ENCODE assay signal across 21 cellular contexts in the genomic region with DNA sequence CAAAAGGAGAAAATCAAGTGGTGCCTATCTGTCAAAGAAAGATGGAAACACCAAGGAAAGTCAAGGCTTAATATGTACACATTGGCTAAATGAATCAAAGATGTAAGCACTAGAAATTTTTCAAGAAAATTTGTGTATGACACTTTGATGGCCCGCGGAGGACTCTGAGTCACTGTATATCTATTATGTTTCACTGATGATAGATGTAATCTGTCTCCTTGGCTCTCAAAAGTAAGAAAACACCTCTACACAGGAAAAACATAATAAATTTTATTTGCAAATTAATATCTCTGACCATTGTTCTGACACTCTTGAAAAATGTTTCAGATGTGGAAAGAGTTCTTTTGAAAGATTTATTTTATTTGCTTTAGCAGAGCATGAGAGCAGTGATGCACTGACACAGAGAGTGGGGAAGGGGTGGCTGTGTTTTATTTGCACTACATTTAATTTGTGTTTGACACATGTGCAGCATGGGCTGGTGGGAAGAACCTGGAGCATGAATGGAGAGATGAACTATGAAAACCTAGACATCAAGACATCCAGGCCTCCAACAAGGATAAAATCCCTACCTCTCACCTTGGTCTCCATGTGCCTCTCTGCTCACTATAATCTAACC.
DNase-seq lines count a peak whose midpoint lies in the region; ATAC-seq and TF ChIP-seq lines count a peak whose summit lies in the region.
"Had no signal": no experiment of that assay in that cellular context is flagged by ENCODE, and none has a peak within 500 bp of the region (broad histone marks: within the 10 kb centered on the region; RNA-seq: fewer than 3 reads in every experiment).

No MANE protein-coding gene starts in this region.

- POLR2A ChIA-PET in HEK293T (lab: Yijun Ruan, JAX) = no interaction called here

- CTCF ChIA-PET in HEK293T (lab: Yijun Ruan, JAX) = no interaction called here

- H3K27ac Mint-ChIP-seq in nephron = peak overlapping the region; percentile 58 to 88 (median 62)
- no peak overlapping the region for H3K27ac Mint-ChIP-seq in stimulated activated naive B cell treated with anti-CD40 and anti-IgM and Interleukin-4, amounts not matched to agents 10 μg/mL and 1 μg/mL and 100 μg/mL, for 72 hours
- H3K27ac Mint-ChIP-seq: CD14-positive monocyte; CD4-positive, alpha-beta T cell; CD8-positive, alpha-beta memory T cell had no signal

- H3K36me3 ChIP-seq in brain microvascular endothelial cell (replicated peaks) = no peaks in the 10 kb centered on the region
- H3K36me3 ChIP-seq: BE2C; BLaER1 treated with 17β-estradiol and CSF1 and Interleukin-3, amounts not matched to agents 10 nM and 100 nM; HAP-1 had no signal

- H3K36me3 Mint-ChIP-seq in nephron (ENCODE audit: low read depth) = peaks cover 13% of the 10 kb centered on the region
- no peaks in the 10 kb centered on the region for H3K36me3 Mint-ChIP-seq in stimulated activated naive B cell treated with anti-CD40 and anti-IgM and Interleukin-4, amounts not matched to agents 10 μg/mL and 1 μg/mL and 100 μg/mL, for 72 hours
- H3K36me3 Mint-ChIP-seq: CD14-positive monocyte; CD8-positive, alpha-beta memory T cell had no signal

- H3K4me3 ChIP-seq in brain microvascular endothelial cell (ENCODE audit: low read depth, low read length) = no peak overlapping the region
- H3K4me3 ChIP-seq: A549; BLaER1 treated with 17β-estradiol and CSF1 and Interleukin-3, amounts not matched to agents 10 nM and 100 nM; HAP-1 had no signal

- H3K9me3 Mint-ChIP-seq in nephron = peaks cover 24% of the 10 kb centered on the region
- peaks cover 5 to 11% of the 10 kb centered on the region in 2 donors for H3K9me3 Mint-ChIP-seq in stimulated activated naive B cell treated with anti-CD40 and anti-IgM and Interleukin-4, amounts not matched to agents 10 μg/mL and 1 μg/mL and 100 μg/mL, for 72 hours
- H3K9me3 Mint-ChIP-seq: CD4-positive, alpha-beta T cell had no signal

- H3K4me1 Mint-ChIP-seq in nephron = peaks cover 38% of the 10 kb centered on the region
- H3K4me1 Mint-ChIP-seq in stimulated activated naive B cell treated with anti-CD40 and anti-IgM and Interleukin-4, amounts not matched to agents 10 μg/mL and 1 μg/mL and 100 μg/mL, for 72 hours = no peaks in the 10 kb centered on the region
- H3K4me1 Mint-ChIP-seq: CD14-positive monocyte had no signal

- H3K27ac ChIP-seq in brain microvascular endothelial cell = no peak overlapping the region
- H3K27ac ChIP-seq: A549; BLaER1 treated with 17β-estradiol and CSF1 and Interleukin-3, amounts not matched to agents 10 nM and 100 nM had no signal

- ATAC-seq in stimulated activated naive B cell treated with anti-CD40 and anti-IgM and Interleukin-4, amounts not matched to agents 10 μg/mL and 1 μg/mL and 100 μg/mL, for 72 hours (replicated peaks) = no peak
- ATAC-seq: A549 had no signal

- H3K27me3 ChIP-seq in brain microvascular endothelial cell (replicated peaks) = no peaks in the 10 kb centered on the region
- H3K27me3 ChIP-seq: BE2C; BLaER1 treated with 17β-estradiol and CSF1 and Interleukin-3, amounts not matched to agents 10 nM and 100 nM had no signal

- in situ Hi-C loops in brain microvascular endothelial cell (cut with HindIII; ENCODE audit: low pct_ligation_motif_present, low sequenced_read_pairs) = no loop called here

- DNase-seq in HEK293T (ENCODE audit: extremely low spot score) (no peak), amniotic epithelial cell (ENCODE audit: low read depth) (peak; percentile 42), brain microvascular endothelial cell (no peak), GM10266 (ENCODE audit: extremely low spot score) (no peak)
- no peak for DNase-seq in stimulated activated naive B cell treated with anti-CD40 and anti-IgM and Interleukin-4, amounts not matched to agents 10 μg/mL and 1 μg/mL and 100 μg/mL, for 72 hours
- DNase-seq: 8988T; ACHN; AML-193; BE2C; CD4-positive, alpha-beta T cell; CD8-positive, alpha-beta memory T cell; DMS 273 treated with DMSO at 0.1 percent for 48 hours; DMS79; EL; GDM1; GOT3 had no signal

- TF ChIP-seq CTCF in nephron (IDR thresholded peaks at IDR 0.05; ENCODE audit: unreplicated experiment in 3 of 3) (no peak), brain microvascular endothelial cell (IDR thresholded peaks at IDR 0.05; ENCODE audit: low read depth, low read length, missing control alignments) (no peak), GM10266 (IDR thresholded peaks at IDR 0.05; ENCODE audit: control insufficient read depth, insufficient read depth, low read depth, missing control alignments) (no peak)

- no peaks in the 10 kb centered on the region for H3K27me3 Mint-ChIP-seq in nephron (ENCODE audit: low read depth)
- peaks cover 4 to 5% of the 10 kb centered on the region in 2 donors for H3K27me3 Mint-ChIP-seq in stimulated activated naive B cell treated with anti-CD40 and anti-IgM and Interleukin-4, amounts not matched to agents 10 μg/mL and 1 μg/mL and 100 μg/mL, for 72 hours

- no peak overlapping the region for H3K4me3 Mint-ChIP-seq in nephron
- no peak overlapping the region for H3K4me3 Mint-ChIP-seq in stimulated activated naive B cell treated with anti-CD40 and anti-IgM and Interleukin-4, amounts not matched to agents 10 μg/mL and 1 μg/mL and 100 μg/mL, for 72 hours
- H3K4me3 Mint-ChIP-seq: CD14-positive monocyte; CD4-positive, alpha-beta T cell; CD8-positive, alpha-beta memory T cell had no signal

TF ChIP-seq in HEK293T, 16 proteins besides CTCF, POLR2A, EP300 and RAD21:
- no peak for TF ChIP-seq ZNF384 (IDR thresholded peaks at IDR 0.05)
- no peak for TF ChIP-seq FOXA1 (IDR thresholded peaks at IDR 0.05)
- TF ChIP-seq LEF1 (IDR thresholded peaks at IDR 0.05; ENCODE audit: borderline replicate concordance) = no peak
- TF ChIP-seq BHLHE40 (IDR thresholded peaks at IDR 0.05; ENCODE audit: borderline replicate concordance) = no peak
- TF ChIP-seq TARDBP (IDR thresholded peaks at IDR 0.05) = no peak
- TF ChIP-seq, protein P1, sequence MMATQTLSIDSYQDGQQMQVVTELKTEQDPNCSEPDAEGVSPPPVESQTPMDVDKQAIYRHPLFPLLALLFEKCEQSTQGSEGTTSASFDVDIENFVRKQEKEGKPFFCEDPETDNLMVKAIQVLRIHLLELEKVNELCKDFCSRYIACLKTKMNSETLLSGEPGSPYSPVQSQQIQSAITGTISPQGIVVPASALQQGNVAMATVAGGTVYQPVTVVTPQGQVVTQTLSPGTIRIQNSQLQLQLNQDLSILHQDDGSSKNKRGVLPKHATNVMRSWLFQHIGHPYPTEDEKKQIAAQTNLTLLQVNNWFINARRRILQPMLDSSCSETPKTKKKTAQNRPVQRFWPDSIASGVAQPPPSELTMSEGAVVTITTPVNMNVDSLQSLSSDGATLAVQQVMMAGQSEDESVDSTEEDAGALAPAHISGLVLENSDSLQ (IDR thresholded peaks at IDR 0.05) = peak; percentile 45; the same call in 1 of the 2 replicates
